In genomic region chr1:169793730-169794129, GRCh38 we compare ENCODE assay signal across 1 cellular context.
TF ChIP-seq lines count a peak whose summit lies in the region.

No MANE protein-coding gene starts in this region.

TF ChIP-seq in liver, 16 proteins besides CTCF, POLR2A, EP300 and RAD21 (continued from another document):
- TF ChIP-seq, protein P1, sequence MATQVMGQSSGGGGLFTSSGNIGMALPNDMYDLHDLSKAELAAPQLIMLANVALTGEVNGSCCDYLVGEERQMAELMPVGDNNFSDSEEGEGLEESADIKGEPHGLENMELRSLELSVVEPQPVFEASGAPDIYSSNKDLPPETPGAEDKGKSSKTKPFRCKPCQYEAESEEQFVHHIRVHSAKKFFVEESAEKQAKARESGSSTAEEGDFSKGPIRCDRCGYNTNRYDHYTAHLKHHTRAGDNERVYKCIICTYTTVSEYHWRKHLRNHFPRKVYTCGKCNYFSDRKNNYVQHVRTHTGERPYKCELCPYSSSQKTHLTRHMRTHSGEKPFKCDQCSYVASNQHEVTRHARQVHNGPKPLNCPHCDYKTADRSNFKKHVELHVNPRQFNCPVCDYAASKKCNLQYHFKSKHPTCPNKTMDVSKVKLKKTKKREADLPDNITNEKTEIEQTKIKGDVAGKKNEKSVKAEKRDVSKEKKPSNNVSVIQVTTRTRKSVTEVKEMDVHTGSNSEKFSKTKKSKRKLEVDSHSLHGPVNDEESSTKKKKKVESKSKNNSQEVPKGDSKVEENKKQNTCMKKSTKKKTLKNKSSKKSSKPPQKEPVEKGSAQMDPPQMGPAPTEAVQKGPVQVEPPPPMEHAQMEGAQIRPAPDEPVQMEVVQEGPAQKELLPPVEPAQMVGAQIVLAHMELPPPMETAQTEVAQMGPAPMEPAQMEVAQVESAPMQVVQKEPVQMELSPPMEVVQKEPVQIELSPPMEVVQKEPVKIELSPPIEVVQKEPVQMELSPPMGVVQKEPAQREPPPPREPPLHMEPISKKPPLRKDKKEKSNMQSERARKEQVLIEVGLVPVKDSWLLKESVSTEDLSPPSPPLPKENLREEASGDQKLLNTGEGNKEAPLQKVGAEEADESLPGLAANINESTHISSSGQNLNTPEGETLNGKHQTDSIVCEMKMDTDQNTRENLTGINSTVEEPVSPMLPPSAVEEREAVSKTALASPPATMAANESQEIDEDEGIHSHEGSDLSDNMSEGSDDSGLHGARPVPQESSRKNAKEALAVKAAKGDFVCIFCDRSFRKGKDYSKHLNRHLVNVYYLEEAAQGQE (IDR thresholded peaks at IDR 0.05), result no peak
- TF ChIP-seq FOXA1 (IDR thresholded peaks at IDR 0.05) (no peak), YY1 (IDR thresholded peaks at IDR 0.05) (no peak), NR2F2 (IDR thresholded peaks at IDR 0.05) (no peak)
TF ChIP-seq in liver: peak in this region for 0.
